ENCODE assay signal across 8 cellular contexts in the genomic region with DNA sequence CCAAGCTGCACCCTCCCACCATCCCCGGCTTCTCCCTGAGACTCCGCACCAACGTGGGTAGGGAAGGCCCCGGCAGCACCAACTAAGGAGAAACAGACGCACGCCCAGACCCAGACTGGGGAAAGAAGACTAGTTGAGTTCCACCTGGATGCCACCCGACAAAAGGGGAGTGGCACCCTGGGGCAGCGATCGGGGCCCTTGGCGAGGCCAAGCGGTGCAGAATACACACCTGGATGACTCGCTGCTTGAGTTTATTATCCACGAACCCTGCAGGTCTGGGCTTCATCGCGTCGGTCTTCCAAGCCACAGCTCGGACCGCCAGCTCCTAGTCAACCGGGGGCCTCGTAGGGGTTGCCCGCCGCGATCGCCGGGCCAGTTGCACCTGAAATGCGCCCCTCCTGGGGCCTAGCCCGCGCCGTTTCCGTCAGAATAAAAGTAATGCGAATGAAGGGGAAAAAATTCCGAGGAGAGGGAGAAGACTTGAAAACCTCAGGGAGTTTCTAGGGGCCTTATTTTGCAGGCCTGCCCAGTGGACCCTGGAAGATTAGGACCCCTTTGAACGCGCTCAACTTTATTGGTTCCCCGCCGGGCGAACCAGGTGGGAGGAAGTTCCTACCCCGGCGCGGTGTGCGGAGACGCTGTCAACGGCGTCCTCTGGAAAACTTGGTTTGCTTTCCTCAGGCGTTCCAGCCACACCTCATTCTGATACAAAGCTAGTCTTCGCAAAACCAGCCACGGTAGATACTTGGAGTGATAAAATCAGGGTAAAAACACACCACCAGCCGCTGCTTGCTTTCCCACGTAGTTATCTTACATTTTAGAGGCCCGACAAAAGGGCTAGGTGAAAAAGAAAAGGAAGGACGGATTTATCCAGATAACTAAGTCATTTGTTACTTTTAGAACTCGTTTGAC. TPM values are rescaled to one million over a fixed set of nuclear protein-coding genes. Genes with fewer than 3 reads are reported as not detected.
A peak's percentile ranks its signal among the peaks of the same experiment; 100 is the strongest.
DNase-seq lines count a peak whose midpoint lies in the region; ATAC-seq and TF ChIP-seq lines count a peak whose summit lies in the region.

NVL (minus strand) TSS at position 331 of the 912 bp plus-strand sequence; CDS start at position 286, 45 bp downstream.

- peak in 1 of 2 experiments; percentile 11; a peak in 1 of 4 replicates for TF ChIP-seq EP300 in SK-N-SH (IDR thresholded peaks at IDR 0.05; ENCODE audit: borderline replicate concordance in 1 of 2, low read depth in 1 of 2, low read length in 1 of 2)

- peaks cover 4 to 11% of the 10 kb centered on the region in 2 experiments for H3K4me1 ChIP-seq in SK-N-SH (ENCODE audit: control insufficient read depth in 1 of 2, insufficient read depth in 2 of 2, low read depth in 1 of 2, low read length in 1 of 2)

- TF ChIP-seq CTCF in SK-N-SH (IDR thresholded peaks at IDR 0.05) = no peak

- TF ChIP-seq RAD21 in SK-N-SH (IDR thresholded peaks at IDR 0.05; ENCODE audit: low read length) = no peak

- H3K27me3 ChIP-seq in SK-N-SH (ENCODE audit: insufficient read depth) = no peaks in the 10 kb centered on the region

- no peaks in the 10 kb centered on the region for H3K9me2 ChIP-seq in SK-N-SH

- peak within 1 kb of the TSS; percentile 89 for H3K4me2 ChIP-seq in SK-N-SH

- H3K36me3 Mint-ChIP-seq in activated naive CD4-positive, alpha-beta T cell treated with anti-CD3 and anti-CD28 coated beads, Interleukin-2, amount 10 ng/mL, durations not matched to agents 7 days and 5 days = peaks cover 7% of the 10 kb centered on the region

- H3K27ac ChIP-seq in SK-N-SH (ENCODE audit: low read depth in 2 of 2, low read length in 1 of 2) (peak within 1 kb of the TSS; percentile 89 to 93), substantia nigra (ENCODE audit: low read depth, low read length, poor library complexity, severe bottlenecking) (peak within 1 kb of the TSS; percentile 91)

- peak within 1 kb of the TSS; percentile 94 for H3K27ac Mint-ChIP-seq in activated naive CD4-positive, alpha-beta T cell treated with anti-CD3 and anti-CD28 coated beads, Interleukin-2, amount 10 ng/mL, durations not matched to agents 7 days and 5 days

- no peaks in the 10 kb centered on the region for H4K20me1 ChIP-seq in SK-N-SH (ENCODE audit: insufficient read depth)

- POLR2A ChIA-PET in SK-N-SH (lab: Yijun Ruan, JAX) = interaction anchor here (0.6 to 0.8 kb wide), 2 partner anchors 24 to 216 kb away, joined by 3 read pairs; partner anchors contain the start of gene FBXO28

- peaks cover 0 to 4% of the 10 kb centered on the region in 2 experiments for H3K36me3 ChIP-seq in SK-N-SH (replicated peaks in 1 of 2; ENCODE audit: control insufficient read depth in 1 of 2, insufficient read depth in 2 of 2, low read length in 1 of 2)

- peak within 1 kb of the TSS; percentile 85 for H3K4me3 ChIP-seq in GM08714 (ENCODE audit: low read length)
- H3K4me3 ChIP-seq in SK-N-SH (ENCODE audit: low read depth in 2 of 2, low read length in 1 of 2) = peak within 1 kb of the TSS; percentile 80 to 87

- H3K79me2 ChIP-seq in SK-N-SH (ENCODE audit: insufficient read depth) = peaks cover 46% of the 10 kb centered on the region

- CTCF ChIA-PET in SK-N-SH (lab: Yijun Ruan, JAX) = interaction anchor here (0.9 to 2.2 kb wide), 5 partner anchors 25 to 493 kb away, joined by 3 to 7 read pairs (median 5); no protein-coding TSS in a partner anchor
- CTCF ChIA-PET in activated naive CD4-positive, alpha-beta T cell treated with anti-CD3 and anti-CD28 coated beads, Interleukin-2, amount 10 ng/mL, durations not matched to agents 7 days and 5 days (lab: Charles Lee) = interaction anchor here (1.0 to 1.8 kb wide), 3 partner anchors 15 to 214 kb away, joined by 3 to 6 read pairs (median 3); no protein-coding TSS in a partner anchor

- peak within 1 kb of the TSS; percentile 90 for H3K4me3 Mint-ChIP-seq in activated naive CD4-positive, alpha-beta T cell treated with anti-CD3 and anti-CD28 coated beads, Interleukin-2, amount 10 ng/mL, durations not matched to agents 7 days and 5 days

- H3K9ac ChIP-seq in SK-N-SH = peak within 1 kb of the TSS; percentile 94

- under 1% methylated on average over 22 of the region's 52 CpGs for WGBS in SK-N-SH (ENCODE audit: low lambda C conversion rate)

- peaks cover 8% of the 10 kb centered on the region for H3K9me3 Mint-ChIP-seq in activated naive CD4-positive, alpha-beta T cell treated with anti-CD3 and anti-CD28 coated beads, Interleukin-2, amount 10 ng/mL, durations not matched to agents 7 days and 5 days

- DNase-seq in NCI-H1092 (lab: John Stamatoyannopoulos, UW) (peak; percentile 93), SK-N-SH (peak; percentile 89), germinal center (ENCODE audit: low spot score) (peak; percentile 82), non-pigmented ciliary epithelial cell (ENCODE audit: low read depth) (peak; percentile 51), substantia nigra (lab: John Stamatoyannopoulos, UW) (peak; percentile 7 to 94 (median 77))
- peak; percentile 87 for DNase-seq in activated naive CD4-positive, alpha-beta T cell treated with anti-CD3 and anti-CD28 coated beads, Interleukin-2, amount 10 ng/mL, durations not matched to agents 7 days and 5 days

- peaks cover 23% of the 10 kb centered on the region for H3F3A ChIP-seq in SK-N-SH (replicated peaks; ENCODE audit: insufficient read depth)

- H3K4me1 Mint-ChIP-seq in activated naive CD4-positive, alpha-beta T cell treated with anti-CD3 and anti-CD28 coated beads, Interleukin-2, amount 10 ng/mL, durations not matched to agents 7 days and 5 days = peaks cover 58% of the 10 kb centered on the region

- no peaks in the 10 kb centered on the region for H3K9me3 ChIP-seq in SK-N-SH

- H3K27me3 Mint-ChIP-seq in activated naive CD4-positive, alpha-beta T cell treated with anti-CD3 and anti-CD28 coated beads, Interleukin-2, amount 10 ng/mL, durations not matched to agents 7 days and 5 days = no peaks in the 10 kb centered on the region

- peak within 1 kb of the TSS; percentile 94 for H2AFZ ChIP-seq in SK-N-SH (ENCODE audit: low read depth)

- ATAC-seq in HG02588 (IDR thresholded peaks at IDR 0.05; ENCODE audit: unreplicated experiment) = peak; percentile 78

TF ChIP-seq in SK-N-SH, 30 proteins besides CTCF, POLR2A, EP300 and RAD21 (continues in another document):
- peak; percentile 19; the same call in 1 of the 2 replicates for TF ChIP-seq SMC3 (IDR thresholded peaks at IDR 0.05; ENCODE audit: low read depth, low read length)
- no peak for TF ChIP-seq IRF3 (IDR thresholded peaks at IDR 0.05; ENCODE audit: low read depth, low read length)
- TF ChIP-seq TAF1 (IDR thresholded peaks at IDR 0.05; ENCODE audit: borderline replicate concordance, low read depth, low read length) = peak; percentile 44; the same call in 1 of the 2 replicates
- TF ChIP-seq ELF1 (IDR thresholded peaks at IDR 0.05) = peak; percentile 67
- TF ChIP-seq, protein P1, sequence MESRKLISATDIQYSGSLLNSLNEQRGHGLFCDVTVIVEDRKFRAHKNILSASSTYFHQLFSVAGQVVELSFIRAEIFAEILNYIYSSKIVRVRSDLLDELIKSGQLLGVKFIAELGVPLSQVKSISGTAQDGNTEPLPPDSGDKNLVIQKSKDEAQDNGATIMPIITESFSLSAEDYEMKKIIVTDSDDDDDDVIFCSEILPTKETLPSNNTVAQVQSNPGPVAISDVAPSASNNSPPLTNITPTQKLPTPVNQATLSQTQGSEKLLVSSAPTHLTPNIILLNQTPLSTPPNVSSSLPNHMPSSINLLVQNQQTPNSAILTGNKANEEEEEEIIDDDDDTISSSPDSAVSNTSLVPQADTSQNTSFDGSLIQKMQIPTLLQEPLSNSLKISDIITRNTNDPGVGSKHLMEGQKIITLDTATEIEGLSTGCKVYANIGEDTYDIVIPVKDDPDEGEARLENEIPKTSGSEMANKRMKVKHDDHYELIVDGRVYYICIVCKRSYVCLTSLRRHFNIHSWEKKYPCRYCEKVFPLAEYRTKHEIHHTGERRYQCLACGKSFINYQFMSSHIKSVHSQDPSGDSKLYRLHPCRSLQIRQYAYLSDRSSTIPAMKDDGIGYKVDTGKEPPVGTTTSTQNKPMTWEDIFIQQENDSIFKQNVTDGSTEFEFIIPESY (IDR thresholded peaks at IDR 0.05; ENCODE audit: borderline replicate concordance, low read depth) = 0 out of 2 replicates have a peak, but pooled peaks have one; percentile 16
- TF ChIP-seq CHD2 (IDR thresholded peaks at IDR 0.05; ENCODE audit: low read length, partially characterized antibody) = no peak
- TF ChIP-seq RCOR1 (IDR thresholded peaks at IDR 0.05; ENCODE audit: low read length) = peak; percentile 26
- no peak for TF ChIP-seq FOSL2 (IDR thresholded peaks at IDR 0.05; ENCODE audit: borderline replicate concordance, low read depth)
- TF ChIP-seq MAX (IDR thresholded peaks at IDR 0.05; ENCODE audit: low read depth) = peak; percentile 84
- TF ChIP-seq MXI1 (IDR thresholded peaks at IDR 0.05; ENCODE audit: low read depth, low read length) = peak; percentile 91
- peak; percentile 86; the same call in 1 of the 2 replicates for TF ChIP-seq SIN3A (IDR thresholded peaks at IDR 0.05; ENCODE audit: borderline replicate concordance, low read depth, low read length)
- TF ChIP-seq GABPA (IDR thresholded peaks at IDR 0.05; ENCODE audit: low read depth) = peak; percentile 75

RNA-seq across cellular contexts. Expression of gene NVL, which starts in this region (rescaled TPM):
- polyA plus RNA-seq in SK-N-SH (2012; rRNA removed) = 12.4 and 17.5 TPM in 2 replicates
- polyA plus RNA-seq in SK-N-SH (2012; cell fraction: cytosol; rRNA removed) = 13.4 and 15.1 TPM in 2 replicates
- 37.1 and 40.5 TPM in 2 replicates for polyA plus RNA-seq in SK-N-SH (2012; cell fraction: nucleus; rRNA removed)

Comparison
In these comparisons a context has a peak if more than half of its experiments do, and no peak if none do; other contexts are left out.
1. Peak in every context shown above with its lines: DNase-seq, ATAC-seq, H3K4me3 ChIP-seq and H3K27ac ChIP-seq.